1 cellular context compared by ENCODE assay signal in genomic region chr3:44762170-44762677, GRCh38.
TF ChIP-seq lines count a peak whose summit lies in the region.

No MANE protein-coding gene starts in this region.

TF ChIP-seq in H1, 55 proteins besides CTCF, POLR2A, EP300 and RAD21:
- no peak for TF ChIP-seq RBBP5 (IDR thresholded peaks at IDR 0.05; ENCODE audit: borderline replicate concordance, low read depth, low read length)
- no peak for TF ChIP-seq SP1 (IDR thresholded peaks at IDR 0.05; ENCODE audit: low read depth, low read length)
